ENCODE assay signal across 9 cellular contexts in the genomic region with DNA sequence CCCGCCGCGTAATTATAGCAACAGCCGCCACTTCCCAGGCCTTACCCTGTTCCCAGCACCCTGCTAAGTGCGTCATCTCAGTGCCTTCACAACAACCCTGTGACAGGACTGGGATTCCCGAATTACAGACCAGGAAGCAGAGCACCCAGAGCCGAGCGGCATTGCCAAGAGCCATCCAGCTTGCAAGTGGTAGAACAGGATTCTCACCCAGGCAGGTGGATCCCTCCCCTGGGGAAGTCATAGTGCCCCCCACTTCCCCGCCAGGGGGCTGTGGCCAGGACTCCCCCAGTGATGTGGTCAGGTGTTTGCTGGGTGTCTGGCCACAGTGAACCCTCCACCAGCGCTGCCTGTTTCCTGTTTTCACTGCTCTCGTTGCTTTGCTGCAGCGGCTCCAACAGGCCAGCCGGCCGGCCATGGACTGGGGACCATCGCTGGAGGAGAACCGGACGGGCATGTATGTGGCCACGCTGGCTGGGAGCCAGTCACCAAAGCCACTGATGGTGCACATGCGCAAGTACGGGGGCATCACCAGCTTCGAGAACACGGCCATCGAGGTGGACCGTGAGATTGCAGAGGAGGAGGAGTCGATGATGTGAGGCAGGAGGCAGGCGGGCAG. TPM values are rescaled to one million over a fixed set of nuclear protein-coding genes. Genes with fewer than 3 reads are reported as not detected.
DNase-seq lines count a peak whose midpoint lies in the region; ATAC-seq and TF ChIP-seq lines count a peak whose summit lies in the region.
"Had no signal": no experiment of that assay in that cellular context is flagged by ENCODE, and none has a peak within 500 bp of the region (broad histone marks: within the 10 kb centered on the region; RNA-seq: fewer than 3 reads in every experiment).

No MANE protein-coding gene starts in this region.

- no peak overlapping the region for H3K4me2 ChIP-seq in neuronal stem cell (ENCODE audit: insufficient read depth, low read length, poor library complexity, severe bottlenecking)

- no peak overlapping the region for H4K91ac ChIP-seq in neuronal stem cell (ENCODE audit: low read depth, low read length, poor library complexity)

- peaks cover 0 to 29% (median 0%) of the 10 kb centered on the region in 3 experiments for H3K27me3 ChIP-seq in neuronal stem cell (ENCODE audit: control insufficient read depth in 3 of 3, insufficient read depth in 3 of 3, low read depth in 1 of 3, low read length in 3 of 3)

- H3K4me3 ChIP-seq in choroid plexus epithelial cell (ENCODE audit: low read depth, low read length): no peak overlapping the region
- no peak overlapping the region for H3K4me3 ChIP-seq in neuronal stem cell (ENCODE audit: low read length in 2 of 2)

- H3K9ac ChIP-seq in neuronal stem cell (ENCODE audit: low read depth, low read length, poor library complexity): no peak overlapping the region

- peak overlapping the region; percentile 12 for H2AK5ac ChIP-seq in neuronal stem cell (ENCODE audit: low read depth, low read length)

- peak overlapping the region; percentile 6 for H3K23ac ChIP-seq in neuronal stem cell (ENCODE audit: low read depth, low read length, poor library complexity)

- H2BK120ac ChIP-seq in neuronal stem cell (ENCODE audit: low read depth, low read length): no peak overlapping the region

- H3K9me3 ChIP-seq in neuronal stem cell (replicated peaks in 1 of 2; ENCODE audit: control insufficient read depth in 2 of 2, insufficient read depth in 1 of 2, low read depth in 1 of 2, low read length in 2 of 2): no peaks in the 10 kb centered on the region

- H3K14ac ChIP-seq in neuronal stem cell (ENCODE audit: low read length): no peak overlapping the region

- H2BK15ac ChIP-seq in neuronal stem cell (ENCODE audit: low read length): no peak overlapping the region

- no peak for ATAC-seq in HG02852 (IDR thresholded peaks at IDR 0.05; ENCODE audit: unreplicated experiment)
- ATAC-seq in HG03045 (IDR thresholded peaks at IDR 0.05; ENCODE audit: unreplicated experiment): no peak
- no peak for ATAC-seq in omental fat pad (ENCODE audit: low FRiP score)
- ATAC-seq: Panc1 had no signal

- peak overlapping the region; percentile 5 for H3K18ac ChIP-seq in neuronal stem cell (ENCODE audit: low read length)

- H3K27ac ChIP-seq in neuronal stem cell (replicated peaks; ENCODE audit: low read length): no peak overlapping the region

- DNase-seq in Daoy (ENCODE audit: low read depth) (peak; percentile 90), NCI-H460 (ENCODE audit: extremely low read depth, low read depth) (peak; percentile 99), choroid plexus epithelial cell (ENCODE audit: low read depth) (peak; percentile 42), neuronal stem cell (ENCODE audit: low spot score) (no peak), NCI-H748 (lab: John Stamatoyannopoulos, UW; ENCODE audit: unreplicated experiment) (no peak), omental fat pad (ENCODE audit: low spot score) (no peak)

- no peaks in the 10 kb centered on the region for H3K79me1 ChIP-seq in neuronal stem cell (ENCODE audit: low read depth, low read length)

- no CpG with 5 or more reads among the region's 26 CpGs for WGBS in neuronal stem cell (ENCODE audit: extremely low coverage in 2 of 2, insufficient read length in 2 of 2, insufficient replicate concordance in 1 of 2), 2 donors

- no peaks in the 10 kb centered on the region for H3K36me3 ChIP-seq in neuronal stem cell (replicated peaks in 1 of 2; ENCODE audit: control insufficient read depth in 2 of 2, insufficient read depth in 2 of 2, low read length in 2 of 2)

- TF ChIP-seq CTCF in choroid plexus epithelial cell (conservative IDR thresholded peaks at IDR 0.05; ENCODE audit: low read depth, low read length) (no peak), omental fat pad (IDR thresholded peaks at IDR 0.05) (no peak)

- H2AFZ ChIP-seq in neuronal stem cell (ENCODE audit: low read length): peak overlapping the region; percentile 66

- H3K4ac ChIP-seq in neuronal stem cell (ENCODE audit: low read length): no peak overlapping the region

- H2BK5ac ChIP-seq in neuronal stem cell (ENCODE audit: low read length): no peak overlapping the region

- H2BK12ac ChIP-seq in neuronal stem cell (ENCODE audit: low read length): no peak overlapping the region

- no peak overlapping the region for H4K8ac ChIP-seq in neuronal stem cell (ENCODE audit: low read depth, low read length)

- H3K4me1 ChIP-seq in neuronal stem cell (ENCODE audit: control insufficient read depth in 2 of 2, insufficient read depth in 1 of 2, low read depth in 1 of 2, low read length in 2 of 2): peaks cover 11% of the 10 kb centered on the region in 2 donors

RNA-seq across cellular contexts. Expression of gene SLC6A7, which starts 19.3 kb away (rescaled TPM):
- 0.06 TPM in 1 of 2 replicates, not detected in the other for total RNA-seq in Daoy (2014; rRNA removed; shearing (Covaris generic))
- total RNA-seq in NCI-H460 (2014; rRNA removed; shearing (Covaris generic)): 1.6 TPM in 2 replicates
- 1.1 and 3.4 TPM in 2 replicates for polyA plus RNA-seq in NCI-H460 (2014; cell fraction: nucleus; rRNA removed)
- polyA plus RNA-seq in neuronal stem cell (2013, experiment 1 of 2): not detected
- polyA plus RNA-seq in neuronal stem cell (2013, experiment 2 of 2): 0.01 TPM
- total RNA-seq in omental fat pad: not detected

RNA-seq across cellular contexts. Expression of gene CDX1, which starts 42.5 kb away (rescaled TPM):
- total RNA-seq in Daoy (2014; rRNA removed; shearing (Covaris generic)): 0.06 and 1.3 TPM in 2 replicates
- not detected in 2 replicates for total RNA-seq in NCI-H460 (2014; rRNA removed; shearing (Covaris generic))
- polyA plus RNA-seq in NCI-H460 (2014; cell fraction: nucleus; rRNA removed): not detected in 2 replicates
- 0.10 TPM for polyA plus RNA-seq in neuronal stem cell (2013, experiment 1 of 2)
- polyA plus RNA-seq in neuronal stem cell (2013, experiment 2 of 2): 0.10 TPM
- total RNA-seq in omental fat pad: not detected

RNA-seq across cellular contexts. Expression of gene PDGFRB, which starts 53.5 kb away (rescaled TPM):
- total RNA-seq in Daoy (2014; rRNA removed; shearing (Covaris generic)): 8.6 and 9.4 TPM in 2 replicates
- total RNA-seq in NCI-H460 (2014; rRNA removed; shearing (Covaris generic)): 1.7 and 2.4 TPM in 2 replicates
- polyA plus RNA-seq in NCI-H460 (2014; cell fraction: nucleus; rRNA removed): 1.9 and 4.8 TPM in 2 replicates
- 11.0 TPM for polyA plus RNA-seq in neuronal stem cell (2013, experiment 1 of 2)
- polyA plus RNA-seq in neuronal stem cell (2013, experiment 2 of 2): 11.2 TPM
- 100 to 1,000 TPM; 126 to 366 (median 149) TPM for total RNA-seq in omental fat pad

Comparison
In these comparisons a context has a peak if more than half of its experiments do, and no peak if none do; other contexts are left out.
1. DNase-seq: peak in Daoy (single experiment), NCI-H460 (single experiment) and choroid plexus epithelial cell (single experiment); none in neuronal stem cell (single experiment), NCI-H748 (single experiment) and omental fat pad (single experiment).
2. RNA of gene PDGFRB, which starts 53.5 kb away (total RNA-seq): 126 to 366 TPM in omental fat pad; 8.6 to 9.4 TPM in Daoy and 1.7 to 2.4 TPM in NCI-H460; every median in the first group is over 10 times any median in the second.